Comparison of ENCODE assay signal across 23 cellular contexts in genomic region chr15:71254503-71254902, GRCh38.
"Had no signal": no experiment of that assay in that cellular context is flagged by ENCODE, and none has a peak within 500 bp of the region (broad histone marks: within the 10 kb centered on the region; RNA-seq: fewer than 3 reads in every experiment).

No MANE protein-coding gene starts in this region.

- H3K27me3 Mint-ChIP-seq: dendritic cell treated with granulocyte-macrophage colony-stimulating factor and Interleukin-4, amounts not matched to agents 40 ng/mL and 50 ng/mL, for 4 days; stimulated activated naive CD8-positive, alpha-beta T cell treated with anti-CD3 and anti-CD28 coated beads, Interleukin-15, Interleukin-2, amounts not matched to agents 100 ng/mL and 50 ng/mL, for 24 hours had no signal

- H3K4me3 Mint-ChIP-seq: activated T-helper 17 cell treated with anti-CD3 and anti-CD28 coated beads, Interleukin-2, amount 50 U/mL, for 72 hours; dendritic cell treated with granulocyte-macrophage colony-stimulating factor and Interleukin-4, amounts not matched to agents 40 ng/mL and 50 ng/mL, for 4 days; effector memory CD8-positive, alpha-beta T cell; mesothelial cell of epicardium; neural progenitor cell; stimulated activated naive CD8-positive, alpha-beta T cell treated with anti-CD3 and anti-CD28 coated beads, Interleukin-15, Interleukin-2, amounts not matched to agents 100 ng/mL and 50 ng/mL, for 24 hours; T-helper 2 cell treated with Interferon-gamma antibody and Interleukin-4, amounts not matched to agents 5 μg/mL and 100 μg/mL, for 36 hours had no signal

- H3K36me3 ChIP-seq: breast epithelium, neural progenitor cell had no signal

- H3K9ac ChIP-seq: neural progenitor cell, parathyroid adenoma had no signal

- ATAC-seq: activated T-helper 17 cell treated with anti-CD3 and anti-CD28 coated beads, Interleukin-2, amount 50 U/mL, for 72 hours; effector memory CD8-positive, alpha-beta T cell had no signal

- H3K27me3 ChIP-seq: breast epithelium, neural progenitor cell, upper lobe of left lung had no signal

- H3K4me1 Mint-ChIP-seq: activated T-helper 17 cell treated with anti-CD3 and anti-CD28 coated beads, Interleukin-2, amount 50 U/mL, for 72 hours had no signal

- H3K4me2 ChIP-seq: neural progenitor cell had no signal

- H3K9me3 ChIP-seq: breast epithelium, upper lobe of left lung had no signal

- H3K9me3 Mint-ChIP-seq: activated T-helper 17 cell treated with anti-CD3 and anti-CD28 coated beads, Interleukin-2, amount 50 U/mL, for 72 hours; dendritic cell treated with granulocyte-macrophage colony-stimulating factor and Interleukin-4, amounts not matched to agents 40 ng/mL and 50 ng/mL, for 4 days; effector memory CD8-positive, alpha-beta T cell; mesothelial cell of epicardium; neural progenitor cell; stimulated activated naive CD8-positive, alpha-beta T cell treated with anti-CD3 and anti-CD28 coated beads, Interleukin-15, Interleukin-2, amounts not matched to agents 100 ng/mL and 50 ng/mL, for 24 hours; T-helper 2 cell treated with Interferon-gamma antibody and Interleukin-4, amounts not matched to agents 5 μg/mL and 100 μg/mL, for 36 hours had no signal

- H3K36me3 Mint-ChIP-seq: neural progenitor cell had no signal

- H3K27ac ChIP-seq: breast epithelium, epithelial cell of prostate, neural progenitor cell, parathyroid adenoma, skin epidermis, upper lobe of left lung had no signal

- H2AFZ ChIP-seq: neural progenitor cell, parathyroid adenoma had no signal

- DNase-seq: activated CD4-positive, alpha-beta T cell treated with anti-CD3 and anti-CD28 coated beads for 1 hour; activated CD4-positive, alpha-beta T cell treated with anti-CD3 and anti-CD28 coated beads, Interleukin-2, amount 50 U/mL, for 4 hours; activated naive CD4-positive, alpha-beta T cell treated with Interleukin-2 at 50 U/mL for 16 hours; activated T-cell treated with anti-CD3 and anti-CD28 coated beads for 4 hours; anterior cingulate cortex; effector memory CD8-positive, alpha-beta T cell; head of caudate nucleus; left cardiac atrium; stimulated activated CD4-positive, alpha-beta T cell treated with anti-CD3 and anti-CD28 coated beads, Interleukin-4, amount 100 ng/mL, for 4 hours; stimulated activated CD8-positive, alpha-beta memory T cell treated with anti-CD3 and anti-CD28 coated beads, Interleukin-4, amount 100 ng/mL, for 48 hours; upper lobe of left lung had no signal

- FAIRE-seq: frontal cortex had no signal

- H3K4me1 ChIP-seq: breast epithelium, neural progenitor cell, parathyroid adenoma, upper lobe of left lung had no signal

- H3K27ac Mint-ChIP-seq: activated T-helper 17 cell treated with anti-CD3 and anti-CD28 coated beads, Interleukin-2, amount 50 U/mL, for 72 hours; dendritic cell treated with granulocyte-macrophage colony-stimulating factor and Interleukin-4, amounts not matched to agents 40 ng/mL and 50 ng/mL, for 4 days; effector memory CD8-positive, alpha-beta T cell; mesothelial cell of epicardium; neural progenitor cell; stimulated activated naive CD8-positive, alpha-beta T cell treated with anti-CD3 and anti-CD28 coated beads, Interleukin-15, Interleukin-2, amounts not matched to agents 100 ng/mL and 50 ng/mL, for 24 hours; T-helper 2 cell treated with Interferon-gamma antibody and Interleukin-4, amounts not matched to agents 5 μg/mL and 100 μg/mL, for 36 hours had no signal

- H3K4me3 ChIP-seq: breast epithelium, lung, neural progenitor cell, skin epidermis, upper lobe of left lung had no signal
